9 cellular contexts compared by ENCODE assay signal in genomic region chr22:37199839-37200161, GRCh38. TPM values are rescaled to one million over a fixed set of nuclear protein-coding genes. Genes with fewer than 3 reads are reported as not detected.
DNase-seq lines count a peak whose midpoint lies in the region; ATAC-seq and TF ChIP-seq lines count a peak whose summit lies in the region.
"Had no signal": no experiment of that assay in that cellular context is flagged by ENCODE, and none has a peak within 500 bp of the region (broad histone marks: within the 10 kb centered on the region; RNA-seq: fewer than 3 reads in every experiment).

No MANE protein-coding gene starts in this region.

- H3K4me3 ChIP-seq in SJCRH30 (peak overlapping the region; percentile 47; the same call in 1 of the 2 replicates), fibroblast of villous mesenchyme (ENCODE audit: low read depth, low read length) (peak overlapping the region; percentile 35), subcutaneous abdominal adipose tissue (ENCODE audit: low read depth in 1 of 5, low read length in 5 of 5) (peak overlapping the region; percentile 5 to 83 (median 55))

- H3K9me3 ChIP-seq in SJCRH30 (replicated peaks) (no peaks in the 10 kb centered on the region), subcutaneous abdominal adipose tissue (ENCODE audit: control insufficient read depth in 5 of 5, low read length in 5 of 5) (no peaks in the 10 kb centered on the region)

- DNase-seq in T-helper 1 cell, result no peak
- no peak for DNase-seq in SJCRH30
- no peak for DNase-seq in fibroblast of villous mesenchyme (ENCODE audit: low read depth)
- DNase-seq in kidney tubule cell (ENCODE audit: low spot score), result no peak
- DNase-seq in SK-N-DZ (ENCODE audit: low spot score), result no peak

- peaks cover 20% of the 10 kb centered on the region for H3K4me1 Mint-ChIP-seq in T-helper 1 cell treated with Interleukin-12 subunit alpha and Interleukin-12 subunit beta and Interleukin-4 antibody, amounts not matched to agents 30 μg/mL and 1 μg/mL, for 36 hours (ENCODE audit: low read depth)

- H3K9me3 Mint-ChIP-seq in T-helper 1 cell treated with Interleukin-12 subunit alpha and Interleukin-12 subunit beta and Interleukin-4 antibody, amounts not matched to agents 30 μg/mL and 1 μg/mL, for 36 hours, result no peaks in the 10 kb centered on the region

- H3K36me3 Mint-ChIP-seq in T-helper 1 cell treated with Interleukin-12 subunit alpha and Interleukin-12 subunit beta and Interleukin-4 antibody, amounts not matched to agents 30 μg/mL and 1 μg/mL, for 36 hours (ENCODE audit: low read depth), result no peaks in the 10 kb centered on the region

- TF ChIP-seq CTCF in fibroblast of villous mesenchyme (IDR thresholded peaks at IDR 0.05; ENCODE audit: insufficient read depth, low read depth, low read length), result no peak

- no peaks in the 10 kb centered on the region for H3K4me1 ChIP-seq in SJCRH30
- peaks cover 21 to 40% (median 38%) of the 10 kb centered on the region in 5 donors for H3K4me1 ChIP-seq in subcutaneous abdominal adipose tissue (ENCODE audit: control insufficient read depth in 5 of 5, insufficient read depth in 5 of 5, low read length in 5 of 5)

- no peaks in the 10 kb centered on the region for H3K27me3 Mint-ChIP-seq in T-helper 1 cell treated with Interleukin-12 subunit alpha and Interleukin-12 subunit beta and Interleukin-4 antibody, amounts not matched to agents 30 μg/mL and 1 μg/mL, for 36 hours (ENCODE audit: low read depth)

- H3K27ac ChIP-seq in SJCRH30, result no peak overlapping the region
- H3K27ac ChIP-seq in subcutaneous abdominal adipose tissue (ENCODE audit: low read depth, low read length), result no peak overlapping the region

- 0 out of 2 replicates have a peak, but pooled peaks cover 6% of the 10 kb centered on the region for H3K27me3 ChIP-seq in SJCRH30
- peaks cover 0 to 3% (median 0%) of the 10 kb centered on the region in 5 donors for H3K27me3 ChIP-seq in subcutaneous abdominal adipose tissue (ENCODE audit: control insufficient read depth in 5 of 5, insufficient read depth in 4 of 5, low read length in 5 of 5)

- no peak for ATAC-seq in GM18909 (IDR thresholded peaks at IDR 0.05; ENCODE audit: poor library complexity, unreplicated experiment)

- H3K36me3 ChIP-seq in SJCRH30 (no peaks in the 10 kb centered on the region), subcutaneous abdominal adipose tissue (ENCODE audit: control insufficient read depth in 5 of 5, insufficient read depth in 5 of 5, low read length in 5 of 5) (no peaks in the 10 kb centered on the region)

- H3K9ac ChIP-seq in subcutaneous abdominal adipose tissue (ENCODE audit: low read length in 5 of 5), result peak overlapping the region in 4 of 5 donors; percentile 48 to 83 (median 64)

- peak overlapping the region; percentile 91 for H3K27ac Mint-ChIP-seq in T-helper 1 cell treated with Interleukin-12 subunit alpha and Interleukin-12 subunit beta and Interleukin-4 antibody, amounts not matched to agents 30 μg/mL and 1 μg/mL, for 36 hours

- H3K4me3 Mint-ChIP-seq in T-helper 1 cell treated with Interleukin-12 subunit alpha and Interleukin-12 subunit beta and Interleukin-4 antibody, amounts not matched to agents 30 μg/mL and 1 μg/mL, for 36 hours, result no peak overlapping the region

RNA-seq across cellular contexts. Expression of gene C1QTNF6, which starts 11.8 kb away (rescaled TPM):
- total RNA-seq in SJCRH30 (2014; rRNA removed; shearing (Covaris generic)), result 0.08 TPM in 1 of 2 replicates, not detected in the other
- 9.5 and 10.6 TPM in 2 replicates for total RNA-seq in fibroblast of villous mesenchyme
- polyA plus RNA-seq in SK-N-DZ (2014; cell fraction: cytosol; rRNA removed), result 1.0 and 1.8 TPM in 2 replicates
- 2.6 and 4.0 TPM in 2 replicates for polyA plus RNA-seq in SK-N-DZ (2014; cell fraction: nucleus; rRNA removed)

RNA-seq across cellular contexts. Expression of gene SSTR3, which starts 12.5 kb away (rescaled TPM):
- not detected in 2 replicates for total RNA-seq in SJCRH30 (2014; rRNA removed; shearing (Covaris generic))
- not detected in 2 replicates for total RNA-seq in fibroblast of villous mesenchyme
- 0.05 and 0.08 TPM in 2 replicates for polyA plus RNA-seq in SK-N-DZ (2014; cell fraction: cytosol; rRNA removed)
- polyA plus RNA-seq in SK-N-DZ (2014; cell fraction: nucleus; rRNA removed), result 0.03 TPM in 1 of 2 replicates, not detected in the other
- total RNA-seq: Daoy had no signal

RNA-seq across cellular contexts. Expression of gene RAC2, which starts 44.3 kb away (rescaled TPM):
- not detected in 2 replicates for total RNA-seq in SJCRH30 (2014; rRNA removed; shearing (Covaris generic))
- 8.1 and 11.2 TPM in 2 replicates for total RNA-seq in fibroblast of villous mesenchyme
- polyA plus RNA-seq in SK-N-DZ (2014; cell fraction: cytosol; rRNA removed), result 0.44 and 0.71 TPM in 2 replicates
- polyA plus RNA-seq in SK-N-DZ (2014; cell fraction: nucleus; rRNA removed), result not detected in 2 replicates

RNA-seq across cellular contexts. Expression of gene IL2RB, which starts 50.1 kb away (rescaled TPM):
- 0.13 and 0.26 TPM in 2 replicates for total RNA-seq in SJCRH30 (2014; rRNA removed; shearing (Covaris generic))
- under 0.01 and 0.64 TPM in 2 replicates for total RNA-seq in fibroblast of villous mesenchyme
- 0.22 TPM in 1 of 2 replicates, not detected in the other for polyA plus RNA-seq in SK-N-DZ (2014; cell fraction: cytosol; rRNA removed)
- not detected in 2 replicates for polyA plus RNA-seq in SK-N-DZ (2014; cell fraction: nucleus; rRNA removed)
- total RNA-seq: Daoy had no signal
